12 cellular contexts compared by ENCODE assay signal in the genomic region with DNA sequence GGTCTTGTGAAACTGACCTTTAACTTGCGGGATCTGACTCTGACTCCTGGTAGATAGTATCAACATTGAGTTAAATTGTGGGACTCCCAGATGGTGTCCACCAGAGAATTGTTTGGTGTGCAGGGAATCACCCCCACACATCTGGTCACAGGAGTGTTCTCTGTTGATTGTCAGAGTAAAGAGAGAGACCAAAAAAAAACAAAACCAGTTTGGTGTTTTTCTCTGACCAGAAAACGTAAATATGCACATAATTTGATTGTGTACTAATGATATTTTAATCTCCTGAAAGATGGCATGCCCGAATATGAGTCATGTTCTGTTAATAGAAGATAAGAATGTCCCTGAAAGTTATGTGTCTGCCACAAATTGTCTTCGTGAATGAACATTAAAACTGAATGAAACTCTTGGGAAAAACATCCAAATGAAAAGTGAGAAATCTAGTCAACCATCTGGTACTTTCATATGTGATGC.
"Had no signal": no experiment of that assay in that cellular context is flagged by ENCODE, and none has a peak within 500 bp of the region (broad histone marks: within the 10 kb centered on the region; RNA-seq: fewer than 3 reads in every experiment).

No MANE protein-coding gene starts in this region.

- H3K4me1 ChIP-seq: stomach had no signal

- H3K4me3 ChIP-seq: lung, skin epidermis, stomach had no signal

- ATAC-seq: left cardiac atrium, natural killer cell had no signal

- DNase-seq: activated CD4-positive, alpha-beta memory T cell treated with anti-CD3 and anti-CD28 coated beads, Interleukin-2, amount 10 ng/mL, durations not matched to agents 7 days and 5 days; activated gamma-delta T cell; activated T-cell treated with anti-CD3 and anti-CD28 coated beads, Interleukin-2, amount 50 U/mL, for 48 hours; glutamatergic neuron; immature natural killer cell; left cardiac atrium; natural killer cell; posterior cingulate gyrus; stomach; T-helper 9 cell had no signal

- H3K27me3 ChIP-seq: stomach had no signal

- H3K36me3 ChIP-seq: stomach had no signal

- H3K27ac ChIP-seq: skin epidermis, stomach had no signal

- H3K9me3 ChIP-seq: stomach had no signal
